In genomic region chr7:38244516-38244915, GRCh38 we compare ENCODE assay signal across 17 cellular contexts.
"Had no signal": no experiment of that assay in that cellular context is flagged by ENCODE, and none has a peak within 500 bp of the region (broad histone marks: within the 10 kb centered on the region; RNA-seq: fewer than 3 reads in every experiment).

No MANE protein-coding gene starts in this region.

- H3K9me3 Mint-ChIP-seq: activated naive CD4-positive, alpha-beta T cell treated with anti-CD3 and anti-CD28 coated beads, Interleukin-2, amount 10 ng/mL, durations not matched to agents 7 days and 5 days; activated T-helper 17 cell treated with anti-CD3 and anti-CD28 coated beads, Interleukin-2, amount 50 U/mL, for 72 hours; brain; nephron; stimulated activated naive CD8-positive, alpha-beta T cell treated with anti-CD3 and anti-CD28 coated beads, Interleukin-15, amount 100 ng/mL, for 72 hours had no signal

- H3K4me1 ChIP-seq: psoas muscle, testis, upper lobe of right lung had no signal

- H3K4me3 Mint-ChIP-seq: activated naive CD4-positive, alpha-beta T cell treated with anti-CD3 and anti-CD28 coated beads, Interleukin-2, amount 10 ng/mL, durations not matched to agents 7 days and 5 days; activated T-helper 17 cell treated with anti-CD3 and anti-CD28 coated beads, Interleukin-2, amount 50 U/mL, for 72 hours; brain; nephron had no signal

- H3K4me1 Mint-ChIP-seq: activated T-helper 17 cell treated with anti-CD3 and anti-CD28 coated beads, Interleukin-2, amount 50 U/mL, for 72 hours; brain; nephron had no signal

- H3K36me3 Mint-ChIP-seq: brain had no signal

- H3K27ac Mint-ChIP-seq: activated naive CD4-positive, alpha-beta T cell treated with anti-CD3 and anti-CD28 coated beads, Interleukin-2, amount 10 ng/mL, durations not matched to agents 7 days and 5 days; activated T-helper 17 cell treated with anti-CD3 and anti-CD28 coated beads, Interleukin-2, amount 50 U/mL, for 72 hours; brain; nephron; stimulated activated naive CD8-positive, alpha-beta T cell treated with anti-CD3 and anti-CD28 coated beads, Interleukin-15, amount 100 ng/mL, for 72 hours had no signal

- H3K27ac ChIP-seq: psoas muscle, testis, upper lobe of right lung had no signal

- H3K4me3 ChIP-seq: lung, psoas muscle, testis, upper lobe of right lung had no signal

- H3K9me3 ChIP-seq: psoas muscle, testis, upper lobe of right lung had no signal

- H3K27me3 ChIP-seq: testis, upper lobe of right lung had no signal

- DNase-seq: activated CD4-positive, alpha-beta T cell treated with anti-CD3 and anti-CD28 coated beads, Interleukin-2, amount 50 U/mL, for 1 hour; activated naive CD4-positive, alpha-beta T cell treated with anti-CD3 and anti-CD28 coated beads, Interleukin-2, amount 10 ng/mL, durations not matched to agents 7 days and 5 days; cerebellar nuclear complex; dermis blood vessel endothelial cell; hypothalamus; left cardiac atrium; midbrain; psoas muscle; stimulated activated CD4-positive, alpha-beta T cell treated with anti-CD3 and anti-CD28 coated beads, Interleukin-12 subunit alpha, Interleukin-12 subunit beta, amount 100 ng/mL, for 4 hours; stimulated activated naive CD8-positive, alpha-beta T cell treated with anti-CD3 and anti-CD28 coated beads, Interleukin-15, amount 100 ng/mL, for 72 hours; testis; upper lobe of right lung had no signal

- ATAC-seq: activated T-helper 17 cell treated with anti-CD3 and anti-CD28 coated beads, Interleukin-2, amount 50 U/mL, for 72 hours; left cardiac atrium; sciatic nerve; stimulated activated naive CD8-positive, alpha-beta T cell treated with anti-CD3 and anti-CD28 coated beads, Interleukin-15, amount 100 ng/mL, for 72 hours; upper lobe of right lung had no signal

- H3K36me3 ChIP-seq: upper lobe of right lung had no signal

- H3K27me3 Mint-ChIP-seq: activated T-helper 17 cell treated with anti-CD3 and anti-CD28 coated beads, Interleukin-2, amount 50 U/mL, for 72 hours; stimulated activated naive CD8-positive, alpha-beta T cell treated with anti-CD3 and anti-CD28 coated beads, Interleukin-15, amount 100 ng/mL, for 72 hours had no signal
